ENCODE assay signal across 8 cellular contexts in genomic region chr6:109526905-109527628, GRCh38.
DNase-seq lines count a peak whose midpoint lies in the region; ATAC-seq and TF ChIP-seq lines count a peak whose summit lies in the region.

No MANE protein-coding gene starts in this region.

- TF ChIP-seq CTCF in C4-2B (conservative IDR thresholded peaks at IDR 0.05), result peak; percentile 76

- peak; percentile 57 for ATAC-seq in GM21381 (IDR thresholded peaks at IDR 0.05; ENCODE audit: unreplicated experiment)
- no peak for ATAC-seq in GM19351 (IDR thresholded peaks at IDR 0.05; ENCODE audit: unreplicated experiment)

- no peak overlapping the region for H3K27ac ChIP-seq in C4-2B

- peak; percentile 77 for DNase-seq in NCI-H1694 treated with DMSO at 0.1 percent for 48 hours (lab: John Stamatoyannopoulos, UW)
- peak in 3 of 5 experiments; percentile 6 to 82 (median 7) for DNase-seq in T-helper 2 cell
- peak; percentile 78 for DNase-seq in astrocyte of the hippocampus (ENCODE audit: low read depth, low spot score)
- peak; percentile 81 for DNase-seq in iPS-NIHi7 (ENCODE audit: extremely low spot score)
- DNase-seq in stimulated activated CD4-positive, alpha-beta T cell treated with anti-CD3 and anti-CD28 coated beads, Interleukin-1b, Interleukin-23, amount 100 ng/mL, for 24 hours (ENCODE audit: low read depth in 4 of 4, low spot score in 1 of 4), result peak; percentile 12 to 27 (median 22)

Comparison
In these comparisons a context has a peak if more than half of its experiments do, and no peak if none do; other contexts are left out.
1. DNase-seq: peak in every context shown above with its lines; median percentile 81 in iPS-NIHi7; 78 in astrocyte of the hippocampus; 77 in NCI-H1694 treated with DMSO at 0.1 percent for 48 hours; 22 in stimulated activated CD4-positive, alpha-beta T cell treated with anti-CD3 and anti-CD28 coated beads, Interleukin-1b, Interleukin-23, amount 100 ng/mL, for 24 hours; 7 in T-helper 2 cell.